Comparison of ENCODE assay signal across 8 cellular contexts in genomic region chr2:71545572-71546274, GRCh38.
DNase-seq lines count a peak whose midpoint lies in the region; ATAC-seq and TF ChIP-seq lines count a peak whose summit lies in the region.

No MANE protein-coding gene starts in this region.

- H3K27ac ChIP-seq in RWPE1, result no peak overlapping the region

- CTCF ChIA-PET in RWPE1 (lab: Yijun Ruan, JAX), result interaction anchor here (0.6 to 2.2 kb wide), 12 partner anchors 12 to 684 kb away, joined by 3 to 16 read pairs (median 4); partner anchors contain the start of gene CYP26B1

- in situ Hi-C loops in ACHN (cut with HindIII; ENCODE audit: low pct_ligation_motif_present, low pct_unique_long_range_greater_than_20kb, low sequenced_read_pairs), result no loop called here

- DNase-seq in ACHN (peak; percentile 62), RWPE1 (ENCODE audit: low spot score) (peak; percentile 59), Right ventricle myocardium inferior (ENCODE audit: missing footprints) (no peak), posterior vena cava (ENCODE audit: low spot score) (peak; percentile 84)
- peak; percentile 16 for DNase-seq in activated naive CD8-positive, alpha-beta T cell treated with anti-CD3 and anti-CD28 coated beads, Interleukin-2, amount 50 U/mL, for 16 hours (ENCODE audit: low read depth, low spot score)

- TF ChIP-seq RAD21 in Ishikawa (IDR thresholded peaks at IDR 0.05; ENCODE audit: low read depth), result peak; percentile 97

- intact Hi-C loops in Right ventricle myocardium inferior (cut with DNase I), result loop anchor here (1.0 to 5.0 kb wide), 5 partner anchors 62 to 605 kb away; no protein-coding TSS in a partner anchor
- intact Hi-C loops in posterior vena cava (cut with DNase I), result loop anchor here (5.0 kb wide), 2 partner anchors 262 to 602 kb away; partner anchors contain the start of gene CYP26B1 (in 2 of the 2)

- ATAC-seq in Right ventricle myocardium inferior, result peak; percentile 67
- no peak for ATAC-seq in GM19324 (IDR thresholded peaks at IDR 0.05; ENCODE audit: low FRiP score, unreplicated experiment)

- no peak overlapping the region for H3K4me3 ChIP-seq in GM12875 (ENCODE audit: low read depth, low read length)

- no peak for TF ChIP-seq EP300 in Ishikawa (IDR thresholded peaks at IDR 0.05; ENCODE audit: borderline replicate concordance)

- peak; percentile 74 for TF ChIP-seq CTCF in GM12875 (IDR thresholded peaks at IDR 0.05; ENCODE audit: borderline replicate concordance, insufficient read depth, low read depth, low read length)
- TF ChIP-seq CTCF in RWPE1 (conservative IDR thresholded peaks at IDR 0.05; ENCODE audit: low read depth), result peak; percentile 76

- POLR2A ChIA-PET in RWPE1 (lab: Yijun Ruan, JAX; ENCODE audit: low non-redundant PET), result no interaction called here

TF ChIP-seq in Ishikawa, 13 proteins besides CTCF, POLR2A, EP300 and RAD21:
- TF ChIP-seq YY1 (IDR thresholded peaks at IDR 0.05; ENCODE audit: low read depth) (no peak), TCF12 (IDR thresholded peaks at IDR 0.05; ENCODE audit: low read depth) (no peak), TAF1 (IDR thresholded peaks at IDR 0.05; ENCODE audit: low read depth) (no peak), FOXM1 (IDR thresholded peaks at IDR 0.05; ENCODE audit: borderline replicate concordance, low read depth) (no peak), TEAD4 (IDR thresholded peaks at IDR 0.05) (no peak), ZBTB7A (IDR thresholded peaks at IDR 0.05; ENCODE audit: low read depth) (no peak), CREB1 (IDR thresholded peaks at IDR 0.05; ENCODE audit: low read depth) (no peak), REST (IDR thresholded peaks at IDR 0.05; ENCODE audit: low read depth) (no peak), CEBPB (IDR thresholded peaks at IDR 0.05) (no peak), EGR1 (IDR thresholded peaks at IDR 0.05) (no peak), USF1 (IDR thresholded peaks at IDR 0.05) (no peak)
- TF ChIP-seq, protein P1, sequence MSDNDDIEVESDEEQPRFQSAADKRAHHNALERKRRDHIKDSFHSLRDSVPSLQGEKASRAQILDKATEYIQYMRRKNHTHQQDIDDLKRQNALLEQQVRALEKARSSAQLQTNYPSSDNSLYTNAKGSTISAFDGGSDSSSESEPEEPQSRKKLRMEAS (IDR thresholded peaks at IDR 0.05), result no peak
